Comparison of ENCODE assay signal across 10 cellular contexts in the genomic region with DNA sequence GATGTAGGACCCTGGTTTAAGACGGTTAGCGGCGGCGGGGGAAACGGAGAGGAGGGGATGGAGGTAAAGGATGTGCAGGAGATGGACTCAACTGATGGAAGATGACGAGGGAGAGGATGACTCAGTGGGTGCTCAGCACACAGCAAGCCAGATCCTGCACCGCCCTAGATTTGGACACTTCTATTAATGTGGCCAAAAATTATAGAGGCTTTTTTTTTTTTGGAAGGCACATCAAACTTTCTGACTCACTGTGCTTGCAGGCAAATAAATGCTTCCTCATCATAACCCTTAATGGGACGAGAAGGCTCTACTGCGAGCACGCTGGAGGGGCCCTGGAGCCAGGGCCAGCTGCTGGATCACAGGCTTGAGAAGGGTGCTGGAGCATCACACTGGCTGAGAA. TPM values are rescaled to one million over a fixed set of nuclear protein-coding genes. Genes with fewer than 3 reads are reported as not detected.
DNase-seq lines count a peak whose midpoint lies in the region; ATAC-seq, FAIRE-seq and TF ChIP-seq lines count a peak whose summit lies in the region.
"Had no signal": no experiment of that assay in that cellular context is flagged by ENCODE, and none has a peak within 500 bp of the region (broad histone marks: within the 10 kb centered on the region; RNA-seq: fewer than 3 reads in every experiment).

No MANE protein-coding gene starts in this region.

- H3K4me1 ChIP-seq in astrocyte (ENCODE audit: insufficient read depth, low read length), result peaks cover 17% of the 10 kb centered on the region
- H3K4me1 ChIP-seq in vagina, result peaks cover 10% of the 10 kb centered on the region

- H3K4me3 ChIP-seq in astrocyte (ENCODE audit: insufficient read depth, low read depth, low read length), result no peak overlapping the region
- H3K4me3 ChIP-seq in vagina, result no peak overlapping the region

- H3K27ac ChIP-seq in astrocyte (ENCODE audit: low read depth, low read length) (no peak overlapping the region), vagina (peak overlapping the region; percentile 57)

- DNase-seq in HPDE6-E6E7 (ENCODE audit: extremely low spot score) (peak; percentile 82), astrocyte (ENCODE audit: low read depth) (peak; percentile 85), left cardiac atrium (peak; percentile 42), vagina (ENCODE audit: extremely low spot score in 2 of 2) (no peak), NCI-H446 treated with DMSO at 0.1 percent for 48 hours (lab: John Stamatoyannopoulos, UW) (no peak), GM12892 (ENCODE audit: insufficient read length) (no peak)
- DNase-seq in NK-92 treated with Interleukin-12 subunit alpha and Interleukin-12 subunit beta, amount 100 ng/mL, for 24 hours (lab: John Stamatoyannopoulos, UW), result no peak
- DNase-seq: GDM1, trophoblast cell had no signal

- peak overlapping the region; percentile 53 for H2AFZ ChIP-seq in astrocyte (ENCODE audit: low read depth, low read length)

- FAIRE-seq in astrocyte (lab: Jason Lieb, UNC) (peak; percentile 67), GM12892 (lab: Jason Lieb, UNC) (no peak)

- H3K27me3 Mint-ChIP-seq in astrocyte (ENCODE audit: low read depth, unreplicated experiment), result peaks cover 35% of the 10 kb centered on the region

- TF ChIP-seq POLR2A in vagina (IDR thresholded peaks at IDR 0.05), result no peak
- no peak for TF ChIP-seq POLR2A in GM12892 (IDR thresholded peaks at IDR 0.05; ENCODE audit: low read depth, low read length)

- H3K36me3 Mint-ChIP-seq in astrocyte (ENCODE audit: low read depth, unreplicated experiment), result peaks cover 1% of the 10 kb centered on the region

- H3K9me3 Mint-ChIP-seq in astrocyte (ENCODE audit: unreplicated experiment), result no peaks in the 10 kb centered on the region
- H3K9me3 Mint-ChIP-seq: T-helper 2 cell treated with Interferon-gamma antibody and Interleukin-4, amounts not matched to agents 5 μg/mL and 100 μg/mL, for 36 hours had no signal

- H3K27ac Mint-ChIP-seq in astrocyte (ENCODE audit: unreplicated experiment), result no peak overlapping the region
- H3K27ac Mint-ChIP-seq: T-helper 2 cell treated with Interferon-gamma antibody and Interleukin-4, amounts not matched to agents 5 μg/mL and 100 μg/mL, for 36 hours had no signal

- peak; percentile 29 to 89 for ATAC-seq in left cardiac atrium

- H3K27me3 ChIP-seq in astrocyte (ENCODE audit: insufficient read depth, low read length) (peaks cover 2% of the 10 kb centered on the region), vagina (no peaks in the 10 kb centered on the region)

- H3K9me3 ChIP-seq in astrocyte (ENCODE audit: insufficient read depth, low read depth, low read length), result no peaks in the 10 kb centered on the region
- H3K9me3 ChIP-seq in vagina, result no peaks in the 10 kb centered on the region

- H3K36me3 ChIP-seq in astrocyte (ENCODE audit: insufficient read depth, low read length) (no peaks in the 10 kb centered on the region), vagina (no peaks in the 10 kb centered on the region)

- peak overlapping the region; percentile 49 for H3K4me2 ChIP-seq in astrocyte (ENCODE audit: low read length)

- H3K9ac ChIP-seq in astrocyte (ENCODE audit: low read length), result peak overlapping the region; percentile 37

- intact Hi-C loops in left cardiac atrium (cut with DNase I), result no loop called here
- intact Hi-C loops in vagina (cut with DNase I), result no loop called here

- no peaks in the 10 kb centered on the region for H4K20me1 ChIP-seq in astrocyte (ENCODE audit: insufficient read depth, low read length)

- TF ChIP-seq CTCF in astrocyte (IDR thresholded peaks at IDR 0.05; ENCODE audit: insufficient read depth, low read depth, low read length) (no peak), vagina (IDR thresholded peaks at IDR 0.05) (no peak)

- H3K4me1 Mint-ChIP-seq in astrocyte (ENCODE audit: low read depth, unreplicated experiment), result no peaks in the 10 kb centered on the region

- H3K4me3 Mint-ChIP-seq in astrocyte (ENCODE audit: unreplicated experiment), result no peak overlapping the region
- H3K4me3 Mint-ChIP-seq: T-helper 2 cell treated with Interferon-gamma antibody and Interleukin-4, amounts not matched to agents 5 μg/mL and 100 μg/mL, for 36 hours had no signal

- no peaks in the 10 kb centered on the region for H3K79me2 ChIP-seq in astrocyte (ENCODE audit: insufficient read depth, low read length)

RNA-seq across cellular contexts. Expression of gene RTN4RL1, which starts 36.0 kb away (rescaled TPM):
- total RNA-seq in astrocyte (0.65 and 0.77 TPM in 2 replicates), left cardiac atrium (1 to 10 TPM; 6.2 to 7.6 TPM), vagina (3.7 TPM)
- not detected for polyA plus RNA-seq in GM12892 (2012; ENCODE audit: missing spikeins)

RNA-seq across cellular contexts. Expression of gene DPH1, which starts 40.8 kb away (rescaled TPM):
- 25.8 and 26.7 TPM in 2 replicates for total RNA-seq in astrocyte
- total RNA-seq in left cardiac atrium, result 10 to 100 TPM; 21.2 to 30.8 TPM
- total RNA-seq in vagina, result 43.0 TPM
- 16.9 TPM for polyA plus RNA-seq in GM12892 (2012; ENCODE audit: missing spikeins)

RNA-seq across cellular contexts. Expression of gene OVCA2, which starts 52.7 kb away (rescaled TPM):
- total RNA-seq in astrocyte, result 32.8 and 36.8 TPM in 2 replicates
- total RNA-seq in left cardiac atrium, result 10 to 100 TPM; 15.4 to 26.5 TPM
- 24.3 TPM for total RNA-seq in vagina
- 19.0 TPM for polyA plus RNA-seq in GM12892 (2012; ENCODE audit: missing spikeins)

Comparison
In these comparisons a context has a peak if more than half of its experiments do, and no peak if none do; other contexts are left out.
1. DNase-seq: peak in HPDE6-E6E7 (single experiment), astrocyte (single experiment) and left cardiac atrium (single experiment); none in vagina (0 of 2), NCI-H446 treated with DMSO at 0.1 percent for 48 hours (single experiment), GM12892 (single experiment) and NK-92 treated with Interleukin-12 subunit alpha and Interleukin-12 subunit beta, amount 100 ng/mL, for 24 hours (single experiment).